In genomic region chr3:96813820-96814580, GRCh38 we compare ENCODE assay signal across 8 cellular contexts. TPM values are rescaled to one million over a fixed set of nuclear protein-coding genes. Genes with fewer than 3 reads are reported as not detected.
A peak's percentile ranks its signal among the peaks of the same experiment; 100 is the strongest.
DNase-seq lines count a peak whose midpoint lies in the region; ATAC-seq and TF ChIP-seq lines count a peak whose summit lies in the region.

No MANE protein-coding gene starts in this region.

- no peak overlapping the region for H3K27ac Mint-ChIP-seq in natural killer cell

- peaks cover 0 to 5% of the 10 kb centered on the region in 2 donors for H3K4me1 Mint-ChIP-seq in natural killer cell

- intact Hi-C loops in natural killer cell (cut with micrococcal nuclease): no loop called here

- H3K4me3 ChIP-seq in WI38 (ENCODE audit: low read depth, low read length): peak overlapping the region; percentile 53
- peak overlapping the region; percentile 50 for H3K4me3 ChIP-seq in fibroblast of pulmonary artery (replicated peaks; ENCODE audit: low read depth, low read length)

- peaks cover 16 to 24% of the 10 kb centered on the region in 2 donors for H3K27me3 Mint-ChIP-seq in natural killer cell (ENCODE audit: low read depth in 2 of 2)

- H3K36me3 Mint-ChIP-seq in natural killer cell: no peaks in the 10 kb centered on the region

- peak; percentile 67 for DNase-seq in GM03348 (ENCODE audit: low spot score)
- peak; percentile 69 for DNase-seq in HuH-7.5 (ENCODE audit: low spot score)
- peak; percentile 44 for DNase-seq in fibroblast of pulmonary artery (ENCODE audit: low read depth)
- DNase-seq in natural killer cell: no peak
- DNase-seq in activated CD4-positive, CD25-positive, alpha-beta regulatory T cell (lab: John Stamatoyannopoulos, UW): no peak
- DNase-seq in GF-D8 (lab: John Stamatoyannopoulos, UW): no peak

- ATAC-seq in GM21515 (IDR thresholded peaks at IDR 0.05; ENCODE audit: unreplicated experiment): peak; percentile 17
- no peak for ATAC-seq in natural killer cell

- peak overlapping the region; percentile 40 for H3K4me3 Mint-ChIP-seq in natural killer cell

- H3K9me3 Mint-ChIP-seq in natural killer cell: peaks cover 0 to 7% of the 10 kb centered on the region in 2 donors

- no peak for TF ChIP-seq CTCF in WI38 (IDR thresholded peaks at IDR 0.05; ENCODE audit: low read depth, low read length)
- TF ChIP-seq CTCF in fibroblast of pulmonary artery (IDR thresholded peaks at IDR 0.05; ENCODE audit: low read length, missing control alignments): peak; percentile 21
- no peak for TF ChIP-seq CTCF in natural killer cell (IDR thresholded peaks at IDR 0.05)

RNA-seq across cellular contexts. Expression of gene EPHA6, which starts 0.4 kb away (rescaled TPM):
- not detected for total RNA-seq in natural killer cell

Comparison
In these comparisons a context has a peak if more than half of its experiments do, and no peak if none do; other contexts are left out.
1. DNase-seq: peak in GM03348 (single experiment), HuH-7.5 (single experiment) and fibroblast of pulmonary artery (single experiment); none in natural killer cell (single experiment), activated CD4-positive, CD25-positive, alpha-beta regulatory T cell (0 of 4) and GF-D8 (single experiment).